ENCODE assay signal across 11 cellular contexts in genomic region chr5:102958481-102959011, GRCh38.
DNase-seq lines count a peak whose midpoint lies in the region; ATAC-seq and TF ChIP-seq lines count a peak whose summit lies in the region.
"Had no signal": no experiment of that assay in that cellular context is flagged by ENCODE, and none has a peak within 500 bp of the region (broad histone marks: within the 10 kb centered on the region; RNA-seq: fewer than 3 reads in every experiment).

No MANE protein-coding gene starts in this region.

- DNase-seq in A673 (ENCODE audit: low spot score) (peak; percentile 36), RWPE2 (ENCODE audit: low spot score) (no peak), glomerular visceral epithelial cell (ENCODE audit: extremely low spot score) (peak; percentile 31), GM19238 (ENCODE audit: insufficient read length, low spot score) (no peak), cerebellum (ENCODE audit: low spot score) (no peak)
- DNase-seq in effector CD4-positive, alpha-beta T cell: no peak
- no peak for DNase-seq in activated CD8-positive, alpha-beta memory T cell treated with anti-CD3 and anti-CD28 coated beads, Interleukin-2, amount 50 U/mL, for 4 hours
- DNase-seq: activated CD4-positive, CD25-positive, alpha-beta regulatory T cell treated with anti-CD3 and anti-CD28 coated beads, Interleukin-2, amount 50 U/mL, for 72 hours; dorsolateral prefrontal cortex; MM.1S had no signal

- H3K27me3 ChIP-seq in A673 (replicated peaks; ENCODE audit: insufficient read depth, low read depth, low read length, poor library complexity) (no peaks in the 10 kb centered on the region), RWPE2 (ENCODE audit: insufficient read depth, poor library complexity, severe bottlenecking) (no peaks in the 10 kb centered on the region)
- H3K27me3 ChIP-seq: dorsolateral prefrontal cortex had no signal

- no TSS peak for BruUV-seq in A673 (replicated peaks; lab: Mats Ljungman, UMichigan)

- H3K27ac ChIP-seq in A673 (ENCODE audit: low read depth, low read length, poor library complexity, severe bottlenecking) (peak overlapping the region; percentile 49), RWPE2 (ENCODE audit: poor library complexity, severe bottlenecking) (peak overlapping the region; percentile 75)

- peak; percentile 13 for ATAC-seq in GM21619 (IDR thresholded peaks at IDR 0.05; ENCODE audit: unreplicated experiment)
- peak; percentile 54 for ATAC-seq in RWPE2 (ENCODE audit: low read depth)

- POLR2A ChIA-PET in A673 (lab: Charles Lee; ENCODE audit: low non-redundant PET): no interaction called here

- TF ChIP-seq CTCF in A673 (conservative IDR thresholded peaks at IDR 0.05; ENCODE audit: low read depth, low read length): no peak
- no peak for TF ChIP-seq CTCF in RWPE2 (IDR thresholded peaks at IDR 0.05; ENCODE audit: poor library complexity, severe bottlenecking)

- H3K4me3 ChIP-seq in A673 (ENCODE audit: low read depth, low read length, poor library complexity, severe bottlenecking): no peak overlapping the region
- H3K4me3 ChIP-seq in RWPE2 (ENCODE audit: severe bottlenecking): no peak overlapping the region
- H3K4me3 ChIP-seq: dorsolateral prefrontal cortex had no signal

- peaks cover 8% of the 10 kb centered on the region for H3K36me3 ChIP-seq in A673 (ENCODE audit: insufficient read depth, low read length, poor library complexity, severe bottlenecking)
- H3K36me3 ChIP-seq in RWPE2 (ENCODE audit: low read depth): peaks cover 29% of the 10 kb centered on the region

- H3K9me3 ChIP-seq in A673 (ENCODE audit: low read depth, low read length, poor library complexity, severe bottlenecking) (no peaks in the 10 kb centered on the region), RWPE2 (ENCODE audit: severe bottlenecking) (no peaks in the 10 kb centered on the region)

- intact Hi-C loops in A673 (cut with micrococcal nuclease; ENCODE audit: unreplicated experiment): no loop called here

- CTCF ChIA-PET in A673 (lab: Charles Lee): interaction anchor here (0.6 to 0.7 kb wide), 2 partner anchors 103 to 300 kb away, joined by 3 read pairs; partner anchors contain the start of gene MACIR

- peaks cover 31% of the 10 kb centered on the region for H3K4me1 ChIP-seq in A673 (ENCODE audit: insufficient read depth, low read length, poor library complexity, severe bottlenecking)
- peaks cover 18% of the 10 kb centered on the region for H3K4me1 ChIP-seq in RWPE2 (ENCODE audit: insufficient read depth, poor library complexity, severe bottlenecking)

Comparison
In these comparisons a context has a peak if more than half of its experiments do, and no peak if none do; other contexts are left out.
1. DNase-seq: peak in A673 (single experiment) and glomerular visceral epithelial cell (single experiment); none in RWPE2 (single experiment), GM19238 (single experiment), effector CD4-positive, alpha-beta T cell (single experiment), cerebellum (single experiment) and activated CD8-positive, alpha-beta memory T cell treated with anti-CD3 and anti-CD28 coated beads, Interleukin-2, amount 50 U/mL, for 4 hours (single experiment).